9 cellular contexts compared by ENCODE assay signal in the genomic region with DNA sequence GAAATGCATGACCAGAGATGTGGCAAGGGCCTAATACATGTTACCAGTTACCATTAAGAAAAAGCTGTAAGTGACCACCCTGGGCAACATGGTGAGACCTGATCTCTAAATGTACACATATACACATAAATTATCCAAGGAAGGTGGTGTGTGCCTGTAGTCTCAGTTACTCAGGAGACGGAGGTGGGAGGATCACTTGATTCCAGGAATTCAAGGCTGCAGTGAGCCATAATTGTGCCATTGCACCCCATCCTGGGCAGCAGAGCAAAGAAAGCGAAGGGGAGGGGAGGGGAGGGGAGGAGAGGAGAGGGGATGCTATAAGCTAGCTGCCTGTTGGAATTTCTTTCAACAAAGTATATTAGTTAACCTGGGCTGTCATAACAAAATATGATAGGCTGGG.
"Had no signal": no experiment of that assay in that cellular context is flagged by ENCODE, and none has a peak within 500 bp of the region (broad histone marks: within the 10 kb centered on the region; RNA-seq: fewer than 3 reads in every experiment).

No MANE protein-coding gene starts in this region.

- H3K4me3 ChIP-seq: GM23248, HAP-1 had no signal

- H3K4me1 ChIP-seq: HAP-1 had no signal

- H3K36me3 Mint-ChIP-seq: IgD-negative memory B cell had no signal

- H3K27ac ChIP-seq: GM23248, HL-60 had no signal

- H3K9ac ChIP-seq: GM23248 had no signal

- H3K9me3 ChIP-seq: HAP-1 had no signal

- H2AFZ ChIP-seq: GM23248 had no signal

- DNase-seq: GM23248, GOT3, H7, HFFc6 had no signal

- H3K4me1 Mint-ChIP-seq: IgD-negative memory B cell had no signal

- H3K27me3 Mint-ChIP-seq: IgD-negative memory B cell had no signal

- H3K36me3 ChIP-seq: HAP-1 had no signal

- H3K27ac Mint-ChIP-seq: HFFc6, IgD-negative memory B cell had no signal

- ATAC-seq: HCT116, HepG2 had no signal

- H3K4me3 Mint-ChIP-seq: HFFc6, IgD-negative memory B cell had no signal
